In the genomic region with DNA sequence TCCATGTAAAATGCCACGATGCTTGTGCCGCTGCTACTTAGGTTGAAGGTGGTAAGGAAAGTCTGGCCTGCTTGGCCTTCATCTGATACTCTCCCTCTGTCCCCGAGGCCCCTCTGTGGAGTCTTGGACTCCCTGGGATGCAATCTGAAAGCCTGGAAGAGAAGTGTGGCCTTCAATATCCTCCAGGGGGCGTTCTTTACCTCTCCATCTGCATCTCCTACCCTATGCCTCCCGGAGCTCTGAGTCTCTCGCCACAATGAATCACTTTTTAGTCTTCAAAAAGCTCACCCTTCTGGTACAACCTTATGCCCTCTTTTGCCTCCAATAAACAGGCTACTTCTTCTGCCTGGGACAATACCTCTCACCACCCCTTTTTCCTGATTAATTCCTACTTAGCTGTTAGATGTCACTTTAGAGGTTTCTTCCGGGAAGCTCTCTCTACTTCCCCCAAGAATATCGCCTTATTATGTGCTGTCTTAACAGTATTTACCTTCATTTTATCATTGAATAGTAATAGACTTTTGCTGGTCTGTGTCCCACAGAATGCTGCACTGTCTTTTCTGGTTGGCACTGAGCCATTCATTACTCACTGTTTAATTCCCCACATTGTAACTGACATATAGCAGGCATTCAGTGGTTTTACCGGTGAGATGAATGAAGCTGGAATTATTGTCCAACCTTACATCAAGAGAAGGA, we compare ENCODE assay signal across 9 cellular contexts. TPM values are rescaled to one million over a fixed set of nuclear protein-coding genes. Genes with fewer than 3 reads are reported as not detected.
DNase-seq lines count a peak whose midpoint lies in the region; ATAC-seq and TF ChIP-seq lines count a peak whose summit lies in the region.
"Had no signal": no experiment of that assay in that cellular context is flagged by ENCODE, and none has a peak within 500 bp of the region (broad histone marks: within the 10 kb centered on the region; RNA-seq: fewer than 3 reads in every experiment).

No MANE protein-coding gene starts in this region.

- ATAC-seq in HG03196 (IDR thresholded peaks at IDR 0.05; ENCODE audit: unreplicated experiment): peak; percentile 65
- ATAC-seq in activated CD8-positive, alpha-beta memory T cell treated with anti-CD3 and anti-CD28 coated beads, Interleukin-2, amount 10 ng/mL, durations not matched to agents 7 days and 5 days: peak; percentile 89

- 16 to 17% methylated on average over 9 of the region's 9 CpGs for WGBS in tibial nerve, 2 donors

- peak overlapping the region in 1 of 4 donors; percentile 18 for H3K4me3 ChIP-seq in tibial nerve
- H3K4me3 ChIP-seq: BLaER1 treated with 17β-estradiol and CSF1 and Interleukin-3, amounts not matched to agents 10 nM and 100 nM had no signal

- peak overlapping the region; percentile 62 for H3K27ac ChIP-seq in epithelial cell of prostate
- H3K27ac ChIP-seq in tibial nerve: no peak overlapping the region
- H3K27ac ChIP-seq: BLaER1 treated with 17β-estradiol and CSF1 and Interleukin-3, amounts not matched to agents 10 nM and 100 nM had no signal

- H3K27me3 Mint-ChIP-seq in activated CD8-positive, alpha-beta memory T cell treated with anti-CD3 and anti-CD28 coated beads, Interleukin-2, amount 10 ng/mL, durations not matched to agents 7 days and 5 days: peaks cover 28% of the 10 kb centered on the region

- no peak overlapping the region for H3K27ac Mint-ChIP-seq in activated CD8-positive, alpha-beta memory T cell treated with anti-CD3 and anti-CD28 coated beads, Interleukin-2, amount 10 ng/mL, durations not matched to agents 7 days and 5 days

- no peaks in the 10 kb centered on the region for H3K9me3 Mint-ChIP-seq in activated CD8-positive, alpha-beta memory T cell treated with anti-CD3 and anti-CD28 coated beads, Interleukin-2, amount 10 ng/mL, durations not matched to agents 7 days and 5 days (ENCODE audit: low read depth)

- no peaks in the 10 kb centered on the region for H3K9me3 ChIP-seq in tibial nerve
- H3K9me3 ChIP-seq: BLaER1 treated with 17β-estradiol and CSF1 and Interleukin-3, amounts not matched to agents 10 nM and 100 nM had no signal

- no peaks in the 10 kb centered on the region for H3K36me3 ChIP-seq in tibial nerve
- H3K36me3 ChIP-seq: BLaER1 treated with 17β-estradiol and CSF1 and Interleukin-3, amounts not matched to agents 10 nM and 100 nM had no signal

- peaks cover 5% of the 10 kb centered on the region for H3K4me1 Mint-ChIP-seq in activated CD8-positive, alpha-beta memory T cell treated with anti-CD3 and anti-CD28 coated beads, Interleukin-2, amount 10 ng/mL, durations not matched to agents 7 days and 5 days

- H3K4me3 Mint-ChIP-seq in activated CD8-positive, alpha-beta memory T cell treated with anti-CD3 and anti-CD28 coated beads, Interleukin-2, amount 10 ng/mL, durations not matched to agents 7 days and 5 days: no peak overlapping the region

- H3K4me1 ChIP-seq in tibial nerve: peaks cover 0 to 9% (median 0%) of the 10 kb centered on the region in 4 donors
- H3K4me1 ChIP-seq: BLaER1 treated with 17β-estradiol and CSF1 and Interleukin-3, amounts not matched to agents 10 nM and 100 nM had no signal

- H3K36me3 Mint-ChIP-seq in activated CD8-positive, alpha-beta memory T cell treated with anti-CD3 and anti-CD28 coated beads, Interleukin-2, amount 10 ng/mL, durations not matched to agents 7 days and 5 days: no peaks in the 10 kb centered on the region

- CTCF ChIA-PET in activated CD8-positive, alpha-beta memory T cell treated with anti-CD3 and anti-CD28 coated beads, Interleukin-2, amount 10 ng/mL, durations not matched to agents 7 days and 5 days (lab: Charles Lee): interaction anchor here (0.6 to 3.7 kb wide), 30 partner anchors 9 to 689 kb away, joined by 3 to 19 read pairs (median 4); a partner anchor contains a TSS

- no peaks in the 10 kb centered on the region for H3K27me3 ChIP-seq in tibial nerve

- peak; percentile 55 to 80 (median 57) for DNase-seq in NCI-H1417 (lab: John Stamatoyannopoulos, UW)
- no peak for DNase-seq in NCI-H1417 treated with DMSO at 0.1 percent for 48 hours (lab: John Stamatoyannopoulos, UW)
- DNase-seq in NCI-H774 (lab: John Stamatoyannopoulos, UW): peak; percentile 88
- DNase-seq in activated CD8-positive, alpha-beta memory T cell treated with anti-CD3 and anti-CD28 coated beads, Interleukin-2, amount 10 ng/mL, durations not matched to agents 7 days and 5 days: peak; percentile 66
- DNase-seq in epithelial cell of prostate (ENCODE audit: low read depth, low spot score): peak; percentile 63
- DNase-seq in myocyte (ENCODE audit: low read depth): peak; percentile 77
- peak in 1 of 2 donors; percentile 48 for DNase-seq in tibial nerve (ENCODE audit: low spot score in 2 of 2)

- TF ChIP-seq POLR2A in tibial nerve (IDR thresholded peaks at IDR 0.05): no peak

- TF ChIP-seq EP300 in tibial nerve (IDR thresholded peaks at IDR 0.05): no peak

- peak; percentile 52 to 73 (median 57) for TF ChIP-seq CTCF in tibial nerve (IDR thresholded peaks at IDR 0.05)

RNA-seq across cellular contexts. Expression of a gene that starts 13.9 kb away (rescaled TPM):
- 10 to 100 TPM; 42.6 to 43.0 TPM for total RNA-seq in activated CD8-positive, alpha-beta memory T cell treated with anti-CD3 and anti-CD28 coated beads, Interleukin-2, amount 10 ng/mL, durations not matched to agents 7 days and 5 days
- total RNA-seq in myocyte: 34.4 and 38.5 TPM in 2 replicates
- polyA plus RNA-seq in myocyte (2012): 16.9 TPM
- total RNA-seq in tibial nerve: 10 to 100 TPM; 25.5 to 39.1 (median 35.7) TPM

RNA-seq across cellular contexts. Expression of a gene that starts 21.0 kb away (rescaled TPM):
- total RNA-seq in activated CD8-positive, alpha-beta memory T cell treated with anti-CD3 and anti-CD28 coated beads, Interleukin-2, amount 10 ng/mL, durations not matched to agents 7 days and 5 days: 10 to 100 TPM; 44.1 to 62.7 TPM
- total RNA-seq in myocyte: 2.2 and 5.5 TPM in 2 replicates
- 0.64 TPM for polyA plus RNA-seq in myocyte (2012)
- total RNA-seq in tibial nerve: 10 to 100 TPM in 1 of 4 donors, 1 to 10 TPM in 3; 5.9 to 15.3 (median 8.1) TPM
